Comparison of ENCODE assay signal across 18 cellular contexts in genomic region chr1:197567442-197567841, GRCh38.
DNase-seq lines count a peak whose midpoint lies in the region; ATAC-seq, FAIRE-seq and TF ChIP-seq lines count a peak whose summit lies in the region.
"Had no signal": no experiment of that assay in that cellular context is flagged by ENCODE, and none has a peak within 500 bp of the region (broad histone marks: within the 10 kb centered on the region; RNA-seq: fewer than 3 reads in every experiment).

No MANE protein-coding gene starts in this region.

- DNase-seq in LHCN-M2 (ENCODE audit: low read depth): peak; percentile 2
- DNase-seq in K562 (ENCODE audit: extremely low read depth in 1 of 4, low spot score in 3 of 4): peak in 1 of 4 experiments; percentile 6
- peak; percentile 1 for DNase-seq in fibroblast of mammary gland (ENCODE audit: low read depth)
- DNase-seq in lung microvascular endothelial cell (ENCODE audit: low read depth in 2 of 2): peak; percentile 1 to 3
- no peak for DNase-seq in NCI-H1694 (lab: John Stamatoyannopoulos, UW)
- DNase-seq: BE2C; CD4-positive, alpha-beta memory T cell; DMS153; GF-D8 had no signal

- H3K4me1 ChIP-seq in K562 (replicated peaks in 1 of 2; ENCODE audit: control insufficient read depth in 2 of 2, insufficient read depth in 2 of 2, low read length in 2 of 2) (no peaks in the 10 kb centered on the region), gastroesophageal sphincter (no peaks in the 10 kb centered on the region)
- H3K4me1 ChIP-seq: A549, BE2C had no signal

- no peak overlapping the region for H3K4me2 ChIP-seq in K562 (ENCODE audit: insufficient read depth, low read length)
- H3K4me2 ChIP-seq: A549 had no signal

- no TSS peak for BruUV-seq in K562 (replicated peaks; lab: Mats Ljungman, UMichigan)

- H3K9ac ChIP-seq in K562 (ENCODE audit: insufficient read depth in 1 of 2, low read depth in 2 of 2, low read length in 2 of 2): no peak overlapping the region

- no peaks in the 10 kb centered on the region for H3K9me1 ChIP-seq in K562 (ENCODE audit: control insufficient read depth, insufficient read depth, low read length)

- WGBS in K562 (ENCODE audit: insufficient coverage, low coverage, missing lambda C conversion rate): 33% methylated on average over 2 of the region's 2 CpGs
- WGBS in gastroesophageal sphincter (ENCODE audit: low coverage in 1 of 2), 2 donors: 92 to 100% methylated on average over 2 of the region's 2 CpGs

- no peak for TF ChIP-seq RAD21 in K562 (CRISPR knock-in tag; conservative IDR thresholded peaks at IDR 0.05 in 1 of 2, IDR thresholded peaks at IDR 0.05 in 1 of 2)

- H2AFZ ChIP-seq in K562 (ENCODE audit: low read depth, low read length): no peak overlapping the region

- H3K36me3 ChIP-seq in K562 (ENCODE audit: control insufficient read depth, insufficient read depth, low read length) (no peaks in the 10 kb centered on the region), gastroesophageal sphincter (peaks cover 0 to 17% of the 10 kb centered on the region in 2 donors)
- H3K36me3 ChIP-seq: BE2C had no signal

- TF ChIP-seq CTCF in K562 (IDR thresholded peaks at IDR 0.05 in 2 of 3, conservative IDR thresholded peaks at IDR 0.05 in 1 of 3; ENCODE audit: insufficient read depth in 2 of 3, low read depth in 1 of 3, low read length in 3 of 3) (no peak), fibroblast of mammary gland (conservative IDR thresholded peaks at IDR 0.05; ENCODE audit: control insufficient read depth, insufficient read depth, low read depth, low read length) (no peak), gastroesophageal sphincter (IDR thresholded peaks at IDR 0.05) (no peak)

- H3K4me3 ChIP-seq in K562 (no peak overlapping the region), fibroblast of mammary gland (ENCODE audit: control insufficient read depth, low read depth, low read length) (no peak overlapping the region), gastroesophageal sphincter (no peak overlapping the region)
- H3K4me3 ChIP-seq: A549 had no signal

- TF ChIP-seq POLR2A in K562 (conservative IDR thresholded peaks at IDR 0.05) (no peak), gastroesophageal sphincter (IDR thresholded peaks at IDR 0.05) (no peak)

- TF ChIP-seq EP300 in K562 (IDR thresholded peaks at IDR 0.05; ENCODE audit: low read length) (no peak), gastroesophageal sphincter (IDR thresholded peaks at IDR 0.05) (no peak)

- ATAC-seq in K562 (no peak), gastroesophageal sphincter (no peak), GM19395 (IDR thresholded peaks at IDR 0.05; ENCODE audit: unreplicated experiment) (no peak)
- ATAC-seq: A549, HCT116, HepG2 had no signal

- in situ Hi-C loops in K562 (cut with MboI): no loop called here

- POLR2A ChIA-PET in K562 (lab: Yijun Ruan, JAX): no interaction called here

- no peaks in the 10 kb centered on the region for H3K79me2 ChIP-seq in K562 (ENCODE audit: control insufficient read depth, insufficient read depth, low read length)

- H3K9me3 ChIP-seq in K562 (replicated peaks; ENCODE audit: control insufficient read depth, insufficient read depth, low read depth, low read length) (peaks cover 8% of the 10 kb centered on the region; the same call in 1 of the 2 replicates), gastroesophageal sphincter (peaks cover 0 to 19% (median 0%) of the 10 kb centered on the region in 3 donors)
- H3K9me3 ChIP-seq: BE2C had no signal

- H3K27me3 ChIP-seq in K562 (ENCODE audit: control insufficient read depth in 2 of 2, insufficient read depth in 2 of 2, low read length in 2 of 2): no peaks in the 10 kb centered on the region
- no peaks in the 10 kb centered on the region for H3K27me3 ChIP-seq in gastroesophageal sphincter
- H3K27me3 ChIP-seq: BE2C had no signal

- CTCF ChIA-PET in K562 (lab: Yijun Ruan, JAX; ENCODE audit: low intra/inter-chr PET ratio): no interaction called here

- H4K20me1 ChIP-seq in K562 (replicated peaks; ENCODE audit: control insufficient read depth, insufficient read depth, low read length): no peaks in the 10 kb centered on the region

- H3K27ac ChIP-seq in K562 (ENCODE audit: extremely low read depth, low read depth, low read length) (no peak overlapping the region), gastroesophageal sphincter (no peak overlapping the region)
- H3K27ac ChIP-seq: A549, C4-2B had no signal

- no peak for FAIRE-seq in K562 (lab: Jason Lieb, UNC)
- FAIRE-seq: A549, GM19239, H54, HepG2, HTR-8/SVneo had no signal

- intact Hi-C loops in K562 (cut with micrococcal nuclease): no loop called here

TF ChIP-seq in K562, 482 proteins besides CTCF, POLR2A, EP300 and RAD21:
- TF ChIP-seq ZNF398 (CRISPR knock-in tag; IDR thresholded peaks at IDR 0.05): no peak
- TF ChIP-seq FOXA1 (IDR thresholded peaks at IDR 0.05; ENCODE audit: borderline replicate concordance): no peak
- 0 out of 3 replicates have a peak, but pooled peaks of 1 of the 2 experiments have one; percentile 47 for TF ChIP-seq CBX3 (IDR thresholded peaks at IDR 0.05; ENCODE audit: borderline replicate concordance in 1 of 2, low read length in 2 of 2)
- no peak for TF ChIP-seq SAFB (IDR thresholded peaks at IDR 0.05; ENCODE audit: borderline replicate concordance, low read depth, low read length)
- peak; percentile 98 for TF ChIP-seq ZNF324 (CRISPR knock-in tag; IDR thresholded peaks at IDR 0.05)
- no peak for TF ChIP-seq PHF8 (IDR thresholded peaks at IDR 0.05; ENCODE audit: borderline replicate concordance, low read length)
- 0 out of 2 replicates have a peak, but pooled peaks have one; percentile 15 for TF ChIP-seq CBX5 (IDR thresholded peaks at IDR 0.05; ENCODE audit: borderline replicate concordance, low read depth)
- peak; percentile 23 for TF ChIP-seq ZNF280A (IDR thresholded peaks at IDR 0.05; ENCODE audit: low read depth, partially characterized antibody)
